ENCODE assay signal across 1 cellular context in genomic region chr16:86622700-86623615, GRCh38.
TF ChIP-seq lines count a peak whose summit lies in the region.

No MANE protein-coding gene starts in this region.

TF ChIP-seq in HEK293, 187 proteins besides CTCF, POLR2A, EP300 and RAD21 (continued from another document):
- TF ChIP-seq ZNF280D (tag by site-specific recombination; IDR thresholded peaks at IDR 0.05) (no peak), ZNF830 (tag by site-specific recombination; IDR thresholded peaks at IDR 0.05; ENCODE audit: low read depth) (no peak)
- TF ChIP-seq, protein P1, sequence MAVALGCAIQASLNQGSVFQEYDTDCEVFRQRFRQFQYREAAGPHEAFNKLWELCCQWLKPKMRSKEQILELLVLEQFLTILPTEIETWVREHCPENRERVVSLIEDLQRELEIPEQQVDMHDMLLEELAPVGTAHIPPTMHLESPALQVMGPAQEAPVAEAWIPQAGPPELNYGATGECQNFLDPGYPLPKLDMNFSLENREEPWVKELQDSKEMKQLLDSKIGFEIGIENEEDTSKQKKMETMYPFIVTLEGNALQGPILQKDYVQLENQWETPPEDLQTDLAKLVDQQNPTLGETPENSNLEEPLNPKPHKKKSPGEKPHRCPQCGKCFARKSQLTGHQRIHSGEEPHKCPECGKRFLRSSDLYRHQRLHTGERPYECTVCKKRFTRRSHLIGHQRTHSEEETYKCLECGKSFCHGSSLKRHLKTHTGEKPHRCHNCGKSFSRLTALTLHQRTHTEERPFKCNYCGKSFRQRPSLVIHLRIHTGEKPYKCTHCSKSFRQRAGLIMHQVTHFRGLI (tag by site-specific recombination; IDR thresholded peaks at IDR 0.05): no peak
